In the genomic region with DNA sequence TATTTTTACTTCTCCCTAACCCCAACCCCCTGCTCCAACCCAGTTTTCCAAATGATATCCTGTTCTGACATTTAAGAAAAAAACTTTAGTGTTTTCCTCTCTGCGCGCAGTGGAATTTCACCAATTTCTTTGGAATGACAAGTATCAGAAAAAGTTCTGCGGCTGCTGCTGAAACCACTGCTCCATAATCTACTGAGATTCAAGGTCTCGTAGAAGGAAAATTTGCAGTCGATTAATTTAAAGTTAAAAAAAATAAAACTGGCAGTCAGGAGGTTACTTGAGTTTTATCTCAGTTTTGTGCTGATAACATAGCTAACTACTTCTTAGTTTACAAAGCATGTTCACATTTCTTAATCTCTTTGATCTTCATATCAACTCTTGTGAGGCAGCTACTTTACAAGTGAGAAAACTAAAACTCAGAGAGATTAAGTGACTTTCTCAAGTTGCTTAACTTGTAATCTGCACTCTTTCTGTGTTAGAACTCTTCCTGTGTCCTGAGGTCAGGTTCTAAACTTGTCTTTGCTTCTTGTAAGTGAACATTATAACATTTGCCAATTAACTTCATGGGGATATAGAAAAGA, we compare ENCODE assay signal across 21 cellular contexts. TPM values are rescaled to one million over a fixed set of nuclear protein-coding genes. Genes with fewer than 3 reads are reported as not detected.
DNase-seq lines count a peak whose midpoint lies in the region; ATAC-seq and TF ChIP-seq lines count a peak whose summit lies in the region.
"Had no signal": no experiment of that assay in that cellular context is flagged by ENCODE, and none has a peak within 500 bp of the region (broad histone marks: within the 10 kb centered on the region; RNA-seq: fewer than 3 reads in every experiment).

No MANE protein-coding gene starts in this region.

- no peaks in the 10 kb centered on the region for H3K27me3 Mint-ChIP-seq in osteocyte (ENCODE audit: unreplicated experiment)
- H3K27me3 Mint-ChIP-seq: activated B cell treated with CpG ODN at 0.5 μM for 24 hours; activated naive CD8-positive, alpha-beta T cell treated with anti-CD3 and anti-CD28 coated beads, Interleukin-2, amount 50 U/mL, for 24 hours had no signal

- no peak overlapping the region for H3K9ac ChIP-seq in adipocyte (ENCODE audit: low read length)

- no peaks in the 10 kb centered on the region for H3K36me3 Mint-ChIP-seq in osteocyte (ENCODE audit: unreplicated experiment)

- H3K9me3 Mint-ChIP-seq in osteocyte (ENCODE audit: unreplicated experiment): no peaks in the 10 kb centered on the region
- H3K9me3 Mint-ChIP-seq: activated naive CD8-positive, alpha-beta T cell treated with anti-CD3 and anti-CD28 coated beads, Interleukin-2, amount 50 U/mL, for 24 hours; activated T-helper 2 cell treated with anti-CD3 and anti-CD28 coated beads, Interferon-gamma antibody, Interleukin-2, Interleukin-4, amounts not matched to agents 10 μg/mL and 5 μg/mL and 100 μg/mL, durations not matched to agents 14 hours and 24 hours and 36 hours; nephron had no signal

- H3K36me3 ChIP-seq in adipocyte (ENCODE audit: control insufficient read depth, insufficient read depth, low read length, severe bottlenecking): no peaks in the 10 kb centered on the region
- H3K36me3 ChIP-seq: MG63, vagina had no signal

- H3K9me3 ChIP-seq in adipocyte (ENCODE audit: control insufficient read depth, low read length): no peaks in the 10 kb centered on the region
- H3K9me3 ChIP-seq: MG63, vagina had no signal

- DNase-seq in EH (ENCODE audit: low read depth): peak; percentile 71
- peak; percentile 73 for DNase-seq in adipocyte (ENCODE audit: low read depth)
- DNase-seq in fibroblast of pulmonary artery (ENCODE audit: low read depth): peak; percentile 39
- no peak for DNase-seq in osteocyte (ENCODE audit: extremely low spot score, unreplicated experiment)
- no peak for DNase-seq in SIG-M5 treated with dmso at 0.1 percent for 504 hours (lab: John Stamatoyannopoulos, UW; ENCODE audit: unreplicated experiment)
- DNase-seq in NOMO-1 (lab: John Stamatoyannopoulos, UW; ENCODE audit: unreplicated experiment in 2 of 2): no peak
- DNase-seq: activated B cell treated with CpG ODN at 0.5 μM for 24 hours; activated CD4-positive, alpha-beta T cell treated with anti-CD3 and anti-CD28 coated beads, Interleukin-2, amount 50 U/mL, for 4 hours; activated CD8-positive, alpha-beta memory T cell treated with anti-CD3 and anti-CD28 coated beads, Interleukin-2, amount 50 U/mL, for 4 hours; activated naive CD8-positive, alpha-beta T cell treated with anti-CD3 and anti-CD28 coated beads, Interleukin-2, amount 50 U/mL, for 24 hours; MG63; NCI-H1436; NCI-H2171; NCI-H526 treated with DMSO at 0.1 percent for 48 hours; stimulated activated CD4-positive, alpha-beta T cell treated with anti-CD3 and anti-CD28 coated beads, Interleukin-1b, Interleukin-23, amount 100 ng/mL, for 48 hours; substantia nigra had no signal

- no peaks in the 10 kb centered on the region for H3K27me3 ChIP-seq in adipocyte (replicated peaks; ENCODE audit: control insufficient read depth, insufficient read depth, low read length)
- H3K27me3 ChIP-seq: MG63, vagina had no signal

- H3K4me3 Mint-ChIP-seq in osteocyte (ENCODE audit: unreplicated experiment): peak overlapping the region; percentile 12
- H3K4me3 Mint-ChIP-seq: activated B cell treated with CpG ODN at 0.5 μM for 24 hours; activated naive CD8-positive, alpha-beta T cell treated with anti-CD3 and anti-CD28 coated beads, Interleukin-2, amount 50 U/mL, for 24 hours; nephron had no signal

- H3K4me1 Mint-ChIP-seq in osteocyte (ENCODE audit: unreplicated experiment): peaks cover 56% of the 10 kb centered on the region
- H3K4me1 Mint-ChIP-seq: activated naive CD8-positive, alpha-beta T cell treated with anti-CD3 and anti-CD28 coated beads, Interleukin-2, amount 50 U/mL, for 24 hours had no signal

- TF ChIP-seq CTCF in fibroblast of pulmonary artery (IDR thresholded peaks at IDR 0.05; ENCODE audit: low read length, missing control alignments) (no peak), osteocyte (IDR thresholded peaks at IDR 0.05) (no peak)

- no peak for ATAC-seq in HG02938 (IDR thresholded peaks at IDR 0.05; ENCODE audit: unreplicated experiment)
- no peak for ATAC-seq in HG02588 (IDR thresholded peaks at IDR 0.05; ENCODE audit: unreplicated experiment)
- ATAC-seq: activated naive CD8-positive, alpha-beta T cell treated with anti-CD3 and anti-CD28 coated beads, Interleukin-2, amount 50 U/mL, for 24 hours had no signal

- H3K4me1 ChIP-seq in adipocyte (ENCODE audit: control insufficient read depth, insufficient read depth, low read length): peaks cover 8% of the 10 kb centered on the region
- H3K4me1 ChIP-seq: vagina had no signal

- no peak overlapping the region for H3K4me3 ChIP-seq in adipocyte (ENCODE audit: low read length)
- H3K4me3 ChIP-seq in fibroblast of pulmonary artery (replicated peaks; ENCODE audit: low read depth, low read length): no peak overlapping the region
- H3K4me3 ChIP-seq: MG63, vagina had no signal

- peak overlapping the region; percentile 90 for H3K27ac Mint-ChIP-seq in osteocyte (ENCODE audit: unreplicated experiment)
- H3K27ac Mint-ChIP-seq: activated naive CD8-positive, alpha-beta T cell treated with anti-CD3 and anti-CD28 coated beads, Interleukin-2, amount 50 U/mL, for 24 hours; activated T-helper 2 cell treated with anti-CD3 and anti-CD28 coated beads, Interferon-gamma antibody, Interleukin-2, Interleukin-4, amounts not matched to agents 10 μg/mL and 5 μg/mL and 100 μg/mL, durations not matched to agents 14 hours and 24 hours and 36 hours; nephron had no signal

RNA-seq across cellular contexts. Expression of gene CALD1, which starts 18.1 kb away (rescaled TPM):
- 781 and 807 TPM in 2 replicates for total RNA-seq in osteocyte

Comparison
In these comparisons a context has a peak if more than half of its experiments do, and no peak if none do; other contexts are left out.
1. DNase-seq: peak in EH (single experiment), adipocyte (single experiment) and fibroblast of pulmonary artery (single experiment); none in osteocyte (single experiment), SIG-M5 treated with dmso at 0.1 percent for 504 hours (single experiment) and NOMO-1 (0 of 2).